25 cellular contexts compared by ENCODE assay signal in the genomic region with DNA sequence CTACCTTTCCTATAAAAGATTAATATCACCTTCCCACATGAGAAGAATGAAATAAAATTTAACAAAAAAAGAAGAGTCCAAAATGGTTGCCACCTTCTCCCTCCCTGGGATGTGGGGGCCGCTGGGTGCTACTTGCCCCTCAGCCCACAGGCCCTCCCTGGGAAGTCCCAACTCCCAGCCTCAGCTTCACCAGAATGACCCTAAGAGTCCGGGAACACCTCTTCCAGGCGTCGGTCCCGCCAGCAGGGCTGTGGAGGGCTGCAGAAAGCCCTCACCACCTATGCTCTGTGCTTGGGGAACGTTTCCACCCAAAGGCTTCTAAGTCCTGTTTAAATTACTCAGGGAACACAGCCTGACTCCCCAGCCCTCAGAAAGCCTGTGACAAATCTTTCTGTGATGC.
"Had no signal": no experiment of that assay in that cellular context is flagged by ENCODE, and none has a peak within 500 bp of the region (broad histone marks: within the 10 kb centered on the region; RNA-seq: fewer than 3 reads in every experiment).

No MANE protein-coding gene starts in this region.

- ATAC-seq: HepG2 had no signal

- H3K36me3 ChIP-seq: MG63, Peyer's patch, SJSA1 had no signal

- H3K9me3 ChIP-seq: MG63, Peyer's patch, SJSA1 had no signal

- DNase-seq: IMR-90, Karpas-422, KG1, MG63, NCI-H1048, NCI-H1105, NCI-H1417, NCI-H1436 treated with DMSO at 0.1 percent for 48 hours, NCI-H1694, NCI-H187 treated with DMSO at 0.1 percent for 48 hours, NCI-H2029 treated with DMSO at 0.1 percent for 48 hours, NCI-H2227 treated with DMSO at 0.1 percent for 48 hours, NCI-H446, NCI-H510A, NCI-H524 treated with DMSO at 0.1 percent for 48 hours, NCI-H69, NCI-H774, OCI-M1, PC-9, Peyer's patch, Right ventricle myocardium superior, SIG-M5 had no signal

- H3K4me3 ChIP-seq: MG63, PC-9, Peyer's patch, SJSA1, SK-N-MC had no signal

- H2AFZ ChIP-seq: PC-9 had no signal

- H3K27ac ChIP-seq: PC-9, Peyer's patch, SJSA1, SK-N-MC had no signal

- H3K27me3 ChIP-seq: MG63, Peyer's patch, SJSA1 had no signal

- H3K4me2 ChIP-seq: PC-9 had no signal

- H3K4me1 ChIP-seq: SJSA1 had no signal
